ENCODE assay signal across 27 cellular contexts in genomic region chr11:19441288-19441687, GRCh38.
DNase-seq lines count a peak whose midpoint lies in the region; ATAC-seq and TF ChIP-seq lines count a peak whose summit lies in the region.
"Had no signal": no experiment of that assay in that cellular context is flagged by ENCODE, and none has a peak within 500 bp of the region (broad histone marks: within the 10 kb centered on the region; RNA-seq: fewer than 3 reads in every experiment).

No MANE protein-coding gene starts in this region.

- H4K20me1 ChIP-seq in HCT116 (ENCODE audit: insufficient read depth), result no peaks in the 10 kb centered on the region

- H3K4me1 ChIP-seq in HCT116 (ENCODE audit: control insufficient read depth in 1 of 2, insufficient read depth in 2 of 2, low read length in 2 of 2), result peaks cover 13 to 23% of the 10 kb centered on the region in 2 experiments
- H3K4me1 ChIP-seq: ascending aorta, BE2C, upper lobe of right lung had no signal

- RAD21 ChIA-PET in HCT116 (lab: Charles Lee; ENCODE audit: low non-redundant PET in 1 of 2, low total read pairs in 2 of 2, uncharacterized antibody in 2 of 2, unreplicated experiment in 2 of 2), result no interaction called here

- no peaks in the 10 kb centered on the region for H3K9me3 ChIP-seq in HCT116 (ENCODE audit: control insufficient read depth in 1 of 2, insufficient read depth in 1 of 2, low read depth in 1 of 2, low read length in 2 of 2)
- H3K9me3 ChIP-seq: ascending aorta, BE2C, neutrophil, upper lobe of right lung had no signal

- no peak for ATAC-seq in HCT116
- ATAC-seq in stimulated activated effector memory CD8-positive, alpha-beta T cell treated with anti-CD3 and anti-CD28 coated beads, Interleukin-12 subunit alpha, Interleukin-12 subunit beta, amount 100 ng/mL, for 72 hours, result peak; percentile 41
- ATAC-seq in naive thymus-derived CD8-positive, alpha-beta T cell, result no peak
- no peak for ATAC-seq in HG03432 (IDR thresholded peaks at IDR 0.05; ENCODE audit: unreplicated experiment)
- ATAC-seq: HepG2, T-cell had no signal

- no peak overlapping the region for H2AFZ ChIP-seq in HCT116 (ENCODE audit: low read depth, low read length, poor library complexity, severe bottlenecking)

- H3K9ac ChIP-seq in HCT116 (ENCODE audit: low read length), result no peak overlapping the region

- CTCF ChIA-PET in HCT116 (lab: Charles Lee), result no interaction called here

- no peaks in the 10 kb centered on the region for H3K79me2 ChIP-seq in HCT116 (ENCODE audit: insufficient read depth, low read length)

- intact Hi-C loops in HCT116 (cut with micrococcal nuclease), result no loop called here

- H3K36me3 ChIP-seq in HCT116 (ENCODE audit: control insufficient read depth in 1 of 2, insufficient read depth in 2 of 2, low read length in 2 of 2), result no peaks in the 10 kb centered on the region
- H3K36me3 ChIP-seq: ascending aorta, BE2C, neutrophil, upper lobe of right lung had no signal

- peaks cover 53% of the 10 kb centered on the region for H3K27me3 ChIP-seq in HCT116 (ENCODE audit: insufficient read depth, low read length)
- H3K27me3 ChIP-seq: ascending aorta, dorsolateral prefrontal cortex, upper lobe of right lung had no signal

- H3K4me1 Mint-ChIP-seq in activated T-cell treated with anti-CD3 and anti-CD28 coated beads, Interleukin-2, amount 50 U/mL, for 24 hours (ENCODE audit: low read depth), result peaks cover 18% of the 10 kb centered on the region
- peaks cover 23% of the 10 kb centered on the region for H3K4me1 Mint-ChIP-seq in stimulated activated effector memory CD8-positive, alpha-beta T cell treated with anti-CD3 and anti-CD28 coated beads, Interleukin-12 subunit alpha, Interleukin-12 subunit beta, amount 100 ng/mL, for 72 hours
- no peaks in the 10 kb centered on the region for H3K4me1 Mint-ChIP-seq in naive thymus-derived CD8-positive, alpha-beta T cell
- H3K4me1 Mint-ChIP-seq: T-cell had no signal

- no peaks in the 10 kb centered on the region for H3K9me3 Mint-ChIP-seq in activated T-cell treated with anti-CD3 and anti-CD28 coated beads, Interleukin-2, amount 50 U/mL, for 24 hours
- no peaks in the 10 kb centered on the region for H3K9me3 Mint-ChIP-seq in stimulated activated effector memory CD8-positive, alpha-beta T cell treated with anti-CD3 and anti-CD28 coated beads, Interleukin-12 subunit alpha, Interleukin-12 subunit beta, amount 100 ng/mL, for 72 hours
- H3K9me3 Mint-ChIP-seq in naive thymus-derived CD8-positive, alpha-beta T cell, result no peaks in the 10 kb centered on the region
- H3K9me3 Mint-ChIP-seq: activated naive CD8-positive, alpha-beta T cell treated with anti-CD3 and anti-CD28 coated beads for 36 hours; activated T-helper 2 cell treated with anti-CD3 and anti-CD28 coated beads, Interferon-gamma antibody, Interleukin-2, Interleukin-4, amounts not matched to agents 10 μg/mL and 5 μg/mL and 100 μg/mL, durations not matched to agents 14 hours and 24 hours and 36 hours; memory B cell; T-cell had no signal

- H3K4me2 ChIP-seq in HCT116 (ENCODE audit: low read length), result peak overlapping the region; percentile 48; the same call in 1 of the 2 replicates

- no TSS peak for BruUV-seq in HCT116 (replicated peaks; lab: Mats Ljungman, UMichigan)

- no peak overlapping the region for H3K4me3 ChIP-seq in HCT116 (replicated peaks in 1 of 2; ENCODE audit: low read depth in 1 of 2, low read length in 2 of 2)
- H3K4me3 ChIP-seq: ascending aorta, dorsolateral prefrontal cortex, upper lobe of right lung had no signal

- H3K4me3 Mint-ChIP-seq in activated T-cell treated with anti-CD3 and anti-CD28 coated beads, Interleukin-2, amount 50 U/mL, for 24 hours, result no peak overlapping the region
- no peak overlapping the region for H3K4me3 Mint-ChIP-seq in stimulated activated effector memory CD8-positive, alpha-beta T cell treated with anti-CD3 and anti-CD28 coated beads, Interleukin-12 subunit alpha, Interleukin-12 subunit beta, amount 100 ng/mL, for 72 hours
- no peak overlapping the region for H3K4me3 Mint-ChIP-seq in naive thymus-derived CD8-positive, alpha-beta T cell
- H3K4me3 Mint-ChIP-seq: activated naive CD8-positive, alpha-beta T cell treated with anti-CD3 and anti-CD28 coated beads for 36 hours; memory B cell; T-cell had no signal

- TF ChIP-seq CTCF in HCT116 (IDR thresholded peaks at IDR 0.05 in 2 of 3, conservative IDR thresholded peaks at IDR 0.05 in 1 of 3; ENCODE audit: borderline replicate concordance in 1 of 3, insufficient read depth in 1 of 3, low read depth in 2 of 3, low read length in 2 of 3) (no peak), GM20000 (IDR thresholded peaks at IDR 0.05; ENCODE audit: extremely low read depth, missing control alignments) (no peak)

- no peak for TF ChIP-seq RAD21 in HCT116 (IDR thresholded peaks at IDR 0.05; ENCODE audit: low read depth)

- TF ChIP-seq POLR2A in HCT116 (IDR thresholded peaks at IDR 0.05; ENCODE audit: borderline replicate concordance, extremely low read depth, insufficient read depth, insufficient read length), result no peak

- POLR2A ChIA-PET in HCT116 (lab: Charles Lee), result no interaction called here
- POLR2A ChIA-PET in naive thymus-derived CD8-positive, alpha-beta T cell (lab: Charles Lee), result no interaction called here

- H3K27ac ChIP-seq in HCT116 (ENCODE audit: low read depth, low read length), result no peak overlapping the region
- H3K27ac ChIP-seq: ascending aorta, dorsolateral prefrontal cortex, HL-60, neutrophil, upper lobe of right lung had no signal

- H3K36me3 Mint-ChIP-seq in activated T-cell treated with anti-CD3 and anti-CD28 coated beads, Interleukin-2, amount 50 U/mL, for 24 hours (ENCODE audit: low read depth), result no peaks in the 10 kb centered on the region
- no peaks in the 10 kb centered on the region for H3K36me3 Mint-ChIP-seq in stimulated activated effector memory CD8-positive, alpha-beta T cell treated with anti-CD3 and anti-CD28 coated beads, Interleukin-12 subunit alpha, Interleukin-12 subunit beta, amount 100 ng/mL, for 72 hours
- H3K36me3 Mint-ChIP-seq in naive thymus-derived CD8-positive, alpha-beta T cell, result no peaks in the 10 kb centered on the region
- H3K36me3 Mint-ChIP-seq: activated naive CD8-positive, alpha-beta T cell treated with anti-CD3 and anti-CD28 coated beads for 36 hours; memory B cell; T-cell had no signal

- no peak overlapping the region for H3K27ac Mint-ChIP-seq in activated T-cell treated with anti-CD3 and anti-CD28 coated beads, Interleukin-2, amount 50 U/mL, for 24 hours
- H3K27ac Mint-ChIP-seq in stimulated activated effector memory CD8-positive, alpha-beta T cell treated with anti-CD3 and anti-CD28 coated beads, Interleukin-12 subunit alpha, Interleukin-12 subunit beta, amount 100 ng/mL, for 72 hours, result no peak overlapping the region
- no peak overlapping the region for H3K27ac Mint-ChIP-seq in naive thymus-derived CD8-positive, alpha-beta T cell
- H3K27ac Mint-ChIP-seq: activated naive CD8-positive, alpha-beta T cell treated with anti-CD3 and anti-CD28 coated beads for 36 hours; activated T-helper 2 cell treated with anti-CD3 and anti-CD28 coated beads, Interferon-gamma antibody, Interleukin-2, Interleukin-4, amounts not matched to agents 10 μg/mL and 5 μg/mL and 100 μg/mL, durations not matched to agents 14 hours and 24 hours and 36 hours; memory B cell; progenitor cell of endocrine pancreas; T-cell had no signal

- H3K9me2 ChIP-seq in HCT116 (ENCODE audit: insufficient read depth), result no peaks in the 10 kb centered on the region

- peak; percentile 5 for DNase-seq in activated T-cell treated with anti-CD3 and anti-CD28 coated beads for 48 hours (ENCODE audit: low read depth)
- DNase-seq in activated T-cell treated with anti-CD3 and anti-CD28 coated beads, Interleukin-2, amount 50 U/mL, for 24 hours, result no peak
- no peak for DNase-seq in HCT116 (ENCODE audit: low read depth, low spot score)
- DNase-seq in SW480 (ENCODE audit: low spot score), result peak; percentile 28
- no peak for DNase-seq in stimulated activated effector memory CD8-positive, alpha-beta T cell treated with anti-CD3 and anti-CD28 coated beads, Interleukin-12 subunit alpha, Interleukin-12 subunit beta, amount 100 ng/mL, for 72 hours (ENCODE audit: low spot score in 2 of 2)
- no peak for DNase-seq in GM20000 (ENCODE audit: low spot score)
- no peak for DNase-seq in naive thymus-derived CD8-positive, alpha-beta T cell
- DNase-seq: activated naive CD8-positive, alpha-beta T cell treated with anti-CD3 and anti-CD28 coated beads for 36 hours; cerebellar nuclear complex; dorsolateral prefrontal cortex; H7; head of caudate nucleus; NCI-H1092 treated with DMSO at 0.1 percent for 48 hours; NCI-H2029; NCI-H748 treated with DMSO at 0.1 percent for 48 hours; substantia nigra; T-cell; upper lobe of right lung had no signal

- H3K27me3 Mint-ChIP-seq in activated T-cell treated with anti-CD3 and anti-CD28 coated beads, Interleukin-2, amount 50 U/mL, for 24 hours, result peaks cover 75% of the 10 kb centered on the region
- H3K27me3 Mint-ChIP-seq in naive thymus-derived CD8-positive, alpha-beta T cell, result peaks cover 7 to 27% (median 8%) of the 10 kb centered on the region in 5 donors
- H3K27me3 Mint-ChIP-seq: progenitor cell of endocrine pancreas had no signal

TF ChIP-seq in HCT116, 20 proteins besides CTCF, POLR2A, EP300 and RAD21 (continues in another document):
- TF ChIP-seq SP1 (IDR thresholded peaks at IDR 0.05; ENCODE audit: low read depth) (no peak), FOSL1 (IDR thresholded peaks at IDR 0.05; ENCODE audit: low read depth) (no peak), POLR2AphosphoS5 (IDR thresholded peaks at IDR 0.05; ENCODE audit: low read depth, low read length) (no peak), TCF7L2 (IDR thresholded peaks at IDR 0.05; ENCODE audit: borderline replicate concordance, extremely low read depth, insufficient read depth, insufficient read length) (no peak), SRF (IDR thresholded peaks at IDR 0.05; ENCODE audit: low read depth) (no peak), EZH2 (IDR thresholded peaks at IDR 0.05) (no peak), MAX (IDR thresholded peaks at IDR 0.05) (no peak), EGR1 (IDR thresholded peaks at IDR 0.05; ENCODE audit: low read depth) (no peak), JUND (IDR thresholded peaks at IDR 0.05) (no peak)
- TF ChIP-seq, protein P1, sequence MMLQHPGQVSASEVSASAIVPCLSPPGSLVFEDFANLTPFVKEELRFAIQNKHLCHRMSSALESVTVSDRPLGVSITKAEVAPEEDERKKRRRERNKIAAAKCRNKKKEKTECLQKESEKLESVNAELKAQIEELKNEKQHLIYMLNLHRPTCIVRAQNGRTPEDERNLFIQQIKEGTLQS (IDR thresholded peaks at IDR 0.05), result no peak

Comparison
In these comparisons a context has a peak if more than half of its experiments do, and no peak if none do; other contexts are left out.
1. DNase-seq: peak in activated T-cell treated with anti-CD3 and anti-CD28 coated beads for 48 hours (single experiment) and SW480 (single experiment); none in activated T-cell treated with anti-CD3 and anti-CD28 coated beads, Interleukin-2, amount 50 U/mL, for 24 hours (single experiment), HCT116 (single experiment), stimulated activated effector memory CD8-positive, alpha-beta T cell treated with anti-CD3 and anti-CD28 coated beads, Interleukin-12 subunit alpha, Interleukin-12 subunit beta, amount 100 ng/mL, for 72 hours (0 of 2), GM20000 (single experiment) and naive thymus-derived CD8-positive, alpha-beta T cell (0 of 10).